In genomic region chr7:31175672-31176071, GRCh38 we compare ENCODE assay signal across 16 cellular contexts.
DNase-seq lines count a peak whose midpoint lies in the region; ATAC-seq and TF ChIP-seq lines count a peak whose summit lies in the region.
"Had no signal": no experiment of that assay in that cellular context is flagged by ENCODE, and none has a peak within 500 bp of the region (broad histone marks: within the 10 kb centered on the region; RNA-seq: fewer than 3 reads in every experiment).

No MANE protein-coding gene starts in this region.

- POLR2A ChIA-PET in GM10248 (lab: Yijun Ruan, JAX) = no interaction called here

- no peaks in the 10 kb centered on the region for H3K79me2 ChIP-seq in OCI-LY3 (ENCODE audit: low read length)

- no peak overlapping the region for H3K4me3 Mint-ChIP-seq in activated T-helper 17 cell treated with anti-CD3 and anti-CD28 coated beads, Interleukin-2, amount 50 U/mL, for 72 hours
- H3K4me3 Mint-ChIP-seq: CD14-positive monocyte; stimulated activated naive CD8-positive, alpha-beta T cell treated with anti-CD3 and anti-CD28 coated beads, Interleukin-15, Interleukin-2, amounts not matched to agents 100 ng/mL and 50 ng/mL, for 24 hours had no signal

- no peaks in the 10 kb centered on the region for H3K27me3 ChIP-seq in OCI-LY3 (ENCODE audit: low read depth, low read length)

- CTCF ChIA-PET in GM10248 (lab: Yijun Ruan, JAX) = no interaction called here

- no peaks in the 10 kb centered on the region for H3K36me3 Mint-ChIP-seq in activated T-helper 17 cell treated with anti-CD3 and anti-CD28 coated beads, Interleukin-2, amount 50 U/mL, for 72 hours (ENCODE audit: low read depth)
- H3K36me3 Mint-ChIP-seq: CD14-positive monocyte had no signal

- no peaks in the 10 kb centered on the region for H3K4me1 Mint-ChIP-seq in activated T-helper 17 cell treated with anti-CD3 and anti-CD28 coated beads, Interleukin-2, amount 50 U/mL, for 72 hours
- H3K4me1 Mint-ChIP-seq: CD14-positive monocyte had no signal

- no peaks in the 10 kb centered on the region for H4K20me1 ChIP-seq in OCI-LY3 (ENCODE audit: insufficient read depth, low read length)

- no peak overlapping the region for H2AFZ ChIP-seq in OCI-LY3 (ENCODE audit: low read depth, low read length)

- H3K9ac ChIP-seq in OCI-LY3 (ENCODE audit: low read length) = no peak overlapping the region

- TF ChIP-seq CTCF in GM12865 (IDR thresholded peaks at IDR 0.05; ENCODE audit: insufficient read depth, low read depth, low read length, missing control alignments) (peak; percentile 21), OCI-LY3 (IDR thresholded peaks at IDR 0.05; ENCODE audit: low read depth, low read length) (peak; percentile 22), epithelial cell of proximal tubule (conservative IDR thresholded peaks at IDR 0.05; ENCODE audit: low read depth, low read length) (peak; percentile 33), GM10248 (IDR thresholded peaks at IDR 0.05; ENCODE audit: control extremely low read depth, extremely low read depth, low read depth, missing control alignments) (no peak)

- H3K27ac ChIP-seq in OCI-LY3 (ENCODE audit: low read length) = no peak overlapping the region

- no peaks in the 10 kb centered on the region for H3K9me3 ChIP-seq in OCI-LY3 (ENCODE audit: insufficient read depth, low read length)

- no peak overlapping the region for H3K4me2 ChIP-seq in OCI-LY3 (ENCODE audit: low read length)

- H3K36me3 ChIP-seq in OCI-LY3 (replicated peaks; ENCODE audit: low read depth, low read length) = no peaks in the 10 kb centered on the region

- no peaks in the 10 kb centered on the region for H3K4me1 ChIP-seq in OCI-LY3 (ENCODE audit: low read length)

- peak; percentile 9 for DNase-seq in A172 (ENCODE audit: low spot score)
- no peak for DNase-seq in GM12865 (ENCODE audit: low read depth)
- no peak for DNase-seq in epithelial cell of proximal tubule (ENCODE audit: low read depth)
- DNase-seq in GM10248 (ENCODE audit: extremely low spot score) = no peak
- DNase-seq: activated CD4-positive, alpha-beta T cell treated with anti-CD3 and anti-CD28 coated beads for 4 hours; activated T-cell treated with anti-CD3 and anti-CD28 coated beads, Interleukin-2, amount 50 U/mL, for 48 hours; amygdala; foreskin melanocyte; kidney; MV-4-11 had no signal

- H3K27me3 Mint-ChIP-seq in activated T-helper 17 cell treated with anti-CD3 and anti-CD28 coated beads, Interleukin-2, amount 50 U/mL, for 72 hours = peaks cover 9% of the 10 kb centered on the region

- no peak overlapping the region for H3K4me3 ChIP-seq in GM12865 (ENCODE audit: low read depth, low read length)
- no peak overlapping the region for H3K4me3 ChIP-seq in OCI-LY3 (ENCODE audit: low read length)
- H3K4me3 ChIP-seq in epithelial cell of proximal tubule (ENCODE audit: low read depth, low read length) = no peak overlapping the region

- H3K27ac Mint-ChIP-seq in activated T-helper 17 cell treated with anti-CD3 and anti-CD28 coated beads, Interleukin-2, amount 50 U/mL, for 72 hours = no peak overlapping the region
- H3K27ac Mint-ChIP-seq: CD14-positive monocyte; stimulated activated naive CD8-positive, alpha-beta T cell treated with anti-CD3 and anti-CD28 coated beads, Interleukin-15, Interleukin-2, amounts not matched to agents 100 ng/mL and 50 ng/mL, for 24 hours had no signal

- no peak for ATAC-seq in GM21367 (IDR thresholded peaks at IDR 0.05; ENCODE audit: unreplicated experiment)
- ATAC-seq in GM21723 (IDR thresholded peaks at IDR 0.05; ENCODE audit: unreplicated experiment) = no peak
- ATAC-seq in activated T-helper 17 cell treated with anti-CD3 and anti-CD28 coated beads, Interleukin-2, amount 50 U/mL, for 72 hours (replicated peaks) = no peak

- peaks cover 7% of the 10 kb centered on the region for H3K9me3 Mint-ChIP-seq in activated T-helper 17 cell treated with anti-CD3 and anti-CD28 coated beads, Interleukin-2, amount 50 U/mL, for 72 hours
- H3K9me3 Mint-ChIP-seq: stimulated activated naive CD8-positive, alpha-beta T cell treated with anti-CD3 and anti-CD28 coated beads, Interleukin-15, Interleukin-2, amounts not matched to agents 100 ng/mL and 50 ng/mL, for 24 hours had no signal
